Comparison of ENCODE assay signal across 19 cellular contexts in the genomic region with DNA sequence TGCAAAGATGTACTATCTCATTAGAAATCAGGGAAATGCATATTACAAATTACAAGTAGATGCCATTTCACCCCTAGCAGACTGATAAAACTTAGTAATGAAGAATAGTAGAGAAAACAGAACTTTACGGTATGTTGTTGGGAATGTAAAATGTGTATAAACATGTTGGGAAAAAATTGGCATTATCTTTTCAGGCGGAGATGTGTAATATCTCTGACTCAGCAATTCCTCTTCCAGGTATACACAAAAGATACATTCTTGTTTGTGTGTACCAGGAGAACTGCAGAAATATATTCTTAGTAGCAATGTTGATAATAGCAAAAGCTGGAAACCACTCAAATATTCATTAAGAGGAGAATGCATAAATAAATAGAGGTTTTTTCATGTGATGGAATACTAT.
DNase-seq lines count a peak whose midpoint lies in the region; ATAC-seq, FAIRE-seq and TF ChIP-seq lines count a peak whose summit lies in the region.
"Had no signal": no experiment of that assay in that cellular context is flagged by ENCODE, and none has a peak within 500 bp of the region (broad histone marks: within the 10 kb centered on the region; RNA-seq: fewer than 3 reads in every experiment).

No MANE protein-coding gene starts in this region.

- dilution Hi-C loops in keratinocyte (cut with MboI; ENCODE audit: extremely low pct_ligation_motif_present, low sequenced_read_pairs) = no loop called here

- no peak overlapping the region for H3K27ac ChIP-seq in HepG2 (ENCODE audit: extremely low read length, insufficient read depth, low read length)
- no peak overlapping the region for H3K27ac ChIP-seq in right lobe of liver
- peak overlapping the region; percentile 83 for H3K27ac ChIP-seq in OCI-LY1 (ENCODE audit: low read depth, low read length, poor library complexity, severe bottlenecking)
- no peak overlapping the region for H3K27ac ChIP-seq in keratinocyte (ENCODE audit: control insufficient read depth, insufficient read depth, low read length)
- H3K27ac ChIP-seq: C4-2B had no signal

- TF ChIP-seq EP300 in HepG2 (IDR thresholded peaks at IDR 0.05; ENCODE audit: low read depth in 2 of 2, low read length in 2 of 2) = no peak
- TF ChIP-seq EP300 in HepG2 (CRISPR knock-in tag; IDR thresholded peaks at IDR 0.05; ENCODE audit: borderline replicate concordance) = no peak

- TF ChIP-seq RAD21 in HepG2 (CRISPR knock-in tag; IDR thresholded peaks at IDR 0.05) = no peak

- FAIRE-seq in HepG2 (lab: Jason Lieb, UNC) = no peak
- no peak for FAIRE-seq in bronchial epithelial cell (lab: Jason Lieb, UNC)
- FAIRE-seq in keratinocyte (lab: Jason Lieb, UNC) = peak; percentile 57
- no peak for FAIRE-seq in H54 (lab: Jason Lieb, UNC)
- FAIRE-seq: D721Med, GM12878, GM19239 had no signal

- no peak for TF ChIP-seq POLR2A in HepG2 (IDR thresholded peaks at IDR 0.05; ENCODE audit: insufficient read depth in 1 of 2, low read depth in 2 of 2, low read length in 2 of 2)
- TF ChIP-seq POLR2A in right lobe of liver (IDR thresholded peaks at IDR 0.05) = no peak
- no peak for TF ChIP-seq POLR2A in H54 (IDR thresholded peaks at IDR 0.05; ENCODE audit: low read depth, low read length)

- WGBS in HepG2 (ENCODE audit: low lambda C conversion rate) = 29% methylated on average over 2 of the region's 2 CpGs
- 83% methylated on average over 2 of the region's 2 CpGs for WGBS in right lobe of liver (ENCODE audit: insufficient coverage, low coverage, low lambda C conversion rate, missing lambda C conversion rate)

- no peaks in the 10 kb centered on the region for H3F3A ChIP-seq in OCI-LY1 (ENCODE audit: insufficient read depth, low read length)

- CTCF ChIA-PET in HepG2 (lab: Yijun Ruan, JAX; ENCODE audit: low intra/inter-chr PET ratio, low total read pairs) = interaction anchor here (2.2 kb wide), 1 partner anchor 87 kb away, joined by 5 read pairs; no protein-coding TSS in a partner anchor

- H3K36me3 ChIP-seq in HepG2 (replicated peaks in 1 of 2; ENCODE audit: control insufficient read depth in 1 of 2, insufficient read depth in 2 of 2, low read length in 2 of 2) (no peaks in the 10 kb centered on the region), right lobe of liver (no peaks in the 10 kb centered on the region), OCI-LY1 (ENCODE audit: insufficient read depth, low read length) (peaks cover 10% of the 10 kb centered on the region), bronchial epithelial cell (ENCODE audit: control insufficient read depth, insufficient read depth, low read length) (no peaks in the 10 kb centered on the region), keratinocyte (ENCODE audit: control insufficient read depth in 2 of 2, extremely low read depth in 1 of 2, insufficient read depth in 2 of 2, low read length in 2 of 2) (no peaks in the 10 kb centered on the region)
- H3K36me3 ChIP-seq: HAP-1 had no signal

- intact Hi-C loops in HepG2 (cut with micrococcal nuclease; ENCODE audit: unreplicated experiment) (loop anchor here (1.0 kb wide), 2 partner anchors 88 to 122 kb away; no protein-coding TSS in a partner anchor), right lobe of liver (cut with DNase I) (no loop called here)

- in situ Hi-C loops in HepG2 (cut with HindIII; ENCODE audit: extremely low pct_ligation_motif_present, low pct_unique_long_range_greater_than_20kb) = no loop called here

- H4K20me1 ChIP-seq in HepG2 (ENCODE audit: insufficient read depth, low read length) (no peaks in the 10 kb centered on the region), OCI-LY1 (ENCODE audit: insufficient read depth, low read length) (no peaks in the 10 kb centered on the region), keratinocyte (ENCODE audit: control insufficient read depth, extremely low read depth, insufficient read depth, low read length) (no peaks in the 10 kb centered on the region)

- no peaks in the 10 kb centered on the region for H3K79me2 ChIP-seq in HepG2 (ENCODE audit: insufficient read depth, low read length)
- no peaks in the 10 kb centered on the region for H3K79me2 ChIP-seq in OCI-LY1 (ENCODE audit: insufficient read depth, low read length)
- no peaks in the 10 kb centered on the region for H3K79me2 ChIP-seq in keratinocyte (ENCODE audit: control insufficient read depth, insufficient read depth, low read length)

- BruUV-seq in HepG2 (replicated peaks; lab: Mats Ljungman, UMichigan) = no TSS peak

- H3K4me3 ChIP-seq in HepG2 (replicated peaks in 1 of 3; ENCODE audit: insufficient read depth in 1 of 3, low read depth in 2 of 3, low read length in 3 of 3) (no peak overlapping the region), right lobe of liver (no peak overlapping the region), OCI-LY1 (ENCODE audit: low read depth, low read length, poor library complexity, severe bottlenecking) (no peak overlapping the region), bronchial epithelial cell (ENCODE audit: low read depth, low read length) (no peak overlapping the region), keratinocyte (ENCODE audit: control insufficient read depth in 2 of 3, extremely low read depth in 1 of 3, insufficient read depth in 2 of 3, low read depth in 1 of 3, low read length in 3 of 3) (no peak overlapping the region)
- H3K4me3 ChIP-seq: GM12878, HAP-1 had no signal

- no peaks in the 10 kb centered on the region for H3K4me1 ChIP-seq in HepG2 (ENCODE audit: insufficient read depth, low read length)
- H3K4me1 ChIP-seq in right lobe of liver = no peaks in the 10 kb centered on the region
- H3K4me1 ChIP-seq in OCI-LY1 (ENCODE audit: insufficient read depth, low read length, severe bottlenecking) = peaks cover 34% of the 10 kb centered on the region
- peaks cover 19% of the 10 kb centered on the region for H3K4me1 ChIP-seq in keratinocyte (ENCODE audit: control insufficient read depth, extremely low read depth, insufficient read depth, low read length)
- H3K4me1 ChIP-seq: Caco-2 had no signal

- H2AFZ ChIP-seq in HepG2 (ENCODE audit: low read length) (no peak overlapping the region), OCI-LY1 (ENCODE audit: low read length) (no peak overlapping the region), keratinocyte (ENCODE audit: control insufficient read depth, low read length) (peak overlapping the region; percentile 33)

- TF ChIP-seq CTCF in HepG2 (CRISPR knock-in tag; IDR thresholded peaks at IDR 0.05) (no peak), right lobe of liver (IDR thresholded peaks at IDR 0.05) (no peak), OCI-LY1 (IDR thresholded peaks at IDR 0.05; ENCODE audit: low read length) (no peak), bronchial epithelial cell (IDR thresholded peaks at IDR 0.05; ENCODE audit: insufficient read depth, low read length, severe bottlenecking) (no peak), keratinocyte (optimal IDR thresholded peaks at IDR 0.05 in 1 of 3, IDR thresholded peaks at IDR 0.05 in 1 of 3, conservative IDR thresholded peaks at IDR 0.05 in 1 of 3; ENCODE audit: extremely low read depth in 1 of 3, insufficient read depth in 2 of 3, low read length in 3 of 3) (no peak)

- H3K9ac ChIP-seq in HepG2 (ENCODE audit: insufficient read depth, low read depth, low read length) (no peak overlapping the region), OCI-LY1 (ENCODE audit: low read length) (no peak overlapping the region), keratinocyte (ENCODE audit: control insufficient read depth, extremely low read depth, insufficient read depth, low read length) (no peak overlapping the region)

- POLR2A ChIA-PET in HepG2 (lab: Yijun Ruan, JAX) = no interaction called here

- H3K4me2 ChIP-seq in HepG2 (ENCODE audit: low read depth, low read length) (no peak overlapping the region), OCI-LY1 (ENCODE audit: low read length) (no peak overlapping the region), keratinocyte (ENCODE audit: control insufficient read depth, extremely low read depth, insufficient read depth, low read depth, low read length) (peak overlapping the region; percentile 51)

- no peaks in the 10 kb centered on the region for H3K9me2 ChIP-seq in OCI-LY1 (ENCODE audit: low read depth, low read length)

- H3K9me3 ChIP-seq in HepG2 (ENCODE audit: low read length) (no peaks in the 10 kb centered on the region), right lobe of liver (no peaks in the 10 kb centered on the region), OCI-LY1 (ENCODE audit: low read length) (no peaks in the 10 kb centered on the region), keratinocyte (ENCODE audit: control insufficient read depth, low read depth, low read length) (no peaks in the 10 kb centered on the region)
- H3K9me3 ChIP-seq: Caco-2, HAP-1 had no signal

- no peaks in the 10 kb centered on the region for H3K27me3 ChIP-seq in HepG2 (ENCODE audit: control insufficient read depth in 1 of 2, insufficient read depth in 2 of 2, low read length in 2 of 2)
- no peaks in the 10 kb centered on the region for H3K27me3 ChIP-seq in right lobe of liver
- no peaks in the 10 kb centered on the region for H3K27me3 ChIP-seq in OCI-LY1 (ENCODE audit: insufficient read depth, low read length)
- H3K27me3 ChIP-seq in bronchial epithelial cell (ENCODE audit: control insufficient read depth, insufficient read depth, low read length) = no peaks in the 10 kb centered on the region
- H3K27me3 ChIP-seq in keratinocyte (ENCODE audit: control insufficient read depth, extremely low read depth, insufficient read depth, low read length) = no peaks in the 10 kb centered on the region

- no peaks in the 10 kb centered on the region for H3K9me1 ChIP-seq in keratinocyte (ENCODE audit: control insufficient read depth, extremely low read depth, insufficient read depth, low read length)

- ATAC-seq in HepG2 = no peak
- ATAC-seq in right lobe of liver = no peak
- no peak for ATAC-seq in GM21737 (IDR thresholded peaks at IDR 0.05; ENCODE audit: unreplicated experiment)

- DNase-seq in HepG2 (ENCODE audit: low spot score) (no peak), right lobe of liver (no peak), bronchial epithelial cell (ENCODE audit: low read depth) (peak; percentile 66), keratinocyte (ENCODE audit: low read depth, low spot score) (no peak), GM03348 (ENCODE audit: low spot score) (no peak), H54 (ENCODE audit: insufficient read length, low spot score) (no peak)
- DNase-seq: 8988T; CD4-positive, alpha-beta T cell; DMS79; GF-D8; GOT3 had no signal

TF ChIP-seq in HepG2, 621 proteins besides CTCF, POLR2A, EP300 and RAD21 (continues in another document):
- TF ChIP-seq MAFK (conservative IDR thresholded peaks at IDR 0.05 in 1 of 2, IDR thresholded peaks at IDR 0.05 in 1 of 2; ENCODE audit: low read length in 2 of 2) (peak; percentile 94 to 98), MAFF (IDR thresholded peaks at IDR 0.05; ENCODE audit: low read depth, low read length) (peak; percentile 96)
